1 cellular context compared by ENCODE assay signal in genomic region chr19:45677351-45678230, GRCh38.
TF ChIP-seq lines count a peak whose summit lies in the region.

No MANE protein-coding gene starts in this region.

TF ChIP-seq in HCT116, 20 proteins besides CTCF, POLR2A, EP300 and RAD21:
- TF ChIP-seq SIN3A (IDR thresholded peaks at IDR 0.05; ENCODE audit: low read depth) (no peak), EZH2phosphoT487 (IDR thresholded peaks at IDR 0.05; ENCODE audit: borderline replicate concordance) (no peak), EGR1 (IDR thresholded peaks at IDR 0.05; ENCODE audit: low read depth) (peak; percentile 90), SP1 (IDR thresholded peaks at IDR 0.05; ENCODE audit: low read depth) (peak; percentile 48), CBX3 (IDR thresholded peaks at IDR 0.05; ENCODE audit: low read depth) (no peak), POLR2AphosphoS5 (IDR thresholded peaks at IDR 0.05; ENCODE audit: low read depth, low read length) (peak; percentile 67)
